9 cellular contexts compared by ENCODE assay signal in genomic region chr4:184824776-184825393, GRCh38. TPM values are rescaled to one million over a fixed set of nuclear protein-coding genes. Genes with fewer than 3 reads are reported as not detected.
DNase-seq lines count a peak whose midpoint lies in the region; ATAC-seq, FAIRE-seq and TF ChIP-seq lines count a peak whose summit lies in the region.
"Had no signal": no experiment of that assay in that cellular context is flagged by ENCODE, and none has a peak within 500 bp of the region (broad histone marks: within the 10 kb centered on the region; RNA-seq: fewer than 3 reads in every experiment).

No MANE protein-coding gene starts in this region.

- no peaks in the 10 kb centered on the region for H3K4me1 ChIP-seq in SJCRH30
- H3K4me1 ChIP-seq in colonic mucosa = no peaks in the 10 kb centered on the region

- H3K27ac ChIP-seq in SJCRH30 (no peak overlapping the region), colonic mucosa (no peak overlapping the region)

- TF ChIP-seq POLR2A in GM12891 (IDR thresholded peaks at IDR 0.05; ENCODE audit: low read depth, low read length) = no peak

- FAIRE-seq in GM12891 (lab: Jason Lieb, UNC) = no peak
- FAIRE-seq: A204.1 had no signal

- DNase-seq in DMS 273 (lab: John Stamatoyannopoulos, UW; ENCODE audit: unreplicated experiment) = peak; percentile 27
- DNase-seq in DMS 273 treated with DMSO at 0.1 percent for 48 hours (lab: John Stamatoyannopoulos, UW) = no peak
- DNase-seq in SJCRH30 = no peak
- DNase-seq in colonic mucosa = no peak
- DNase-seq in myocyte (ENCODE audit: low read depth) = peak; percentile 39
- DNase-seq in GM12891 (ENCODE audit: insufficient read length, low spot score) = no peak
- DNase-seq in NCI-H1694 treated with DMSO at 0.1 percent for 48 hours (lab: John Stamatoyannopoulos, UW) = no peak

- ATAC-seq in HG02763 (IDR thresholded peaks at IDR 0.05; ENCODE audit: unreplicated experiment) = peak; percentile 6

- H3K4me3 ChIP-seq in SJCRH30 (peak overlapping the region; percentile 58), colonic mucosa (peak overlapping the region; percentile 64)

- intact Hi-C loops in colonic mucosa (cut with DNase I) = no loop called here

- H3K9me3 ChIP-seq in SJCRH30 (replicated peaks) (no peaks in the 10 kb centered on the region), colonic mucosa (no peaks in the 10 kb centered on the region)

- H3K27me3 ChIP-seq in SJCRH30 (no peaks in the 10 kb centered on the region), colonic mucosa (no peaks in the 10 kb centered on the region)

- peak overlapping the region; percentile 55 to 87 for H3K9ac ChIP-seq in colonic mucosa (ENCODE audit: low read depth in 2 of 2, low read length in 2 of 2)

- TF ChIP-seq CTCF in colonic mucosa (IDR thresholded peaks at IDR 0.05) = no peak

- no peaks in the 10 kb centered on the region for H3K36me3 ChIP-seq in SJCRH30
- H3K36me3 ChIP-seq in colonic mucosa = no peaks in the 10 kb centered on the region

TF ChIP-seq in GM12891, 5 proteins besides CTCF, POLR2A, EP300 and RAD21:
- no peak for TF ChIP-seq PAX5 (IDR thresholded peaks at IDR 0.05; ENCODE audit: insufficient read depth, low read length, severe bottlenecking)
- TF ChIP-seq TAF1 (IDR thresholded peaks at IDR 0.05; ENCODE audit: low read depth, low read length) = no peak
- TF ChIP-seq POLR2AphosphoS5 (IDR thresholded peaks at IDR 0.05; ENCODE audit: low read depth, low read length) = no peak
- TF ChIP-seq POU2F2 (IDR thresholded peaks at IDR 0.05; ENCODE audit: low read depth, low read length) = no peak
- no peak for TF ChIP-seq SPI1 (IDR thresholded peaks at IDR 0.05; ENCODE audit: low read depth, low read length)

RNA-seq across cellular contexts. Expression of gene ACSL1, which starts 0.9 kb away (rescaled TPM):
- total RNA-seq in SJCRH30 (2014; rRNA removed; shearing (Covaris generic)) = 11.6 and 12.9 TPM in 2 replicates
- total RNA-seq in colonic mucosa (10 to 100 TPM; 23.3 to 80.4 TPM), myocyte (155 and 236 TPM in 2 replicates)
- 71.9 TPM for polyA plus RNA-seq in myocyte (2012)
- polyA plus RNA-seq in GM12891 (2012; ENCODE audit: low read depth, missing spikeins) = 25.2 TPM

Comparison
In these comparisons a context has a peak if more than half of its experiments do, and no peak if none do; other contexts are left out.
1. DNase-seq: peak in DMS 273 (single experiment) and myocyte (single experiment); none in DMS 273 treated with DMSO at 0.1 percent for 48 hours (single experiment), SJCRH30 (0 of 2), colonic mucosa (single experiment), GM12891 (single experiment) and NCI-H1694 treated with DMSO at 0.1 percent for 48 hours (single experiment).